Comparison of ENCODE assay signal across 8 cellular contexts in genomic region chr12:80837342-80837978, GRCh38.
DNase-seq lines count a peak whose midpoint lies in the region; ATAC-seq and TF ChIP-seq lines count a peak whose summit lies in the region.

No MANE protein-coding gene starts in this region.

- 36 to 38% (median 37%) methylated on average over 5 of the region's 5 CpGs for WGBS in psoas muscle, 3 donors

- DNase-seq in COLO829 (ENCODE audit: low spot score) (peak; percentile 28), HuH-7 (ENCODE audit: low spot score) (peak; percentile 18), RPMI7951 (ENCODE audit: low read depth) (peak; percentile 31), foreskin melanocyte (peak; percentile 10), psoas muscle (no peak)
- no peak for DNase-seq in activated CD4-positive, CD25-positive, alpha-beta regulatory T cell treated with anti-CD3 and anti-CD28 coated beads, Interleukin-2, amount 50 U/mL, for 72 hours
- no peak for DNase-seq in activated naive CD4-positive, alpha-beta T cell treated with anti-CD3 and anti-CD28 coated beads, Interleukin-2, amount 50 U/mL, for 16 hours

- TF ChIP-seq CTCF in psoas muscle (IDR thresholded peaks at IDR 0.05), result peak; percentile 47

- intact Hi-C loops in psoas muscle (cut with DNase I), result no loop called here

- ATAC-seq in GM21447 (IDR thresholded peaks at IDR 0.05; ENCODE audit: unreplicated experiment) (peak; percentile 59), psoas muscle (peak in 1 of 4 donors; percentile 52)

- H3K27ac ChIP-seq in psoas muscle, result no peak overlapping the region

- H3K27me3 ChIP-seq in psoas muscle (ENCODE audit: insufficient read depth in 3 of 3, low read length in 2 of 3), result no peaks in the 10 kb centered on the region

- H3K9me3 ChIP-seq in psoas muscle, result no peaks in the 10 kb centered on the region

- no peaks in the 10 kb centered on the region for H3K36me3 ChIP-seq in psoas muscle (ENCODE audit: insufficient read depth in 1 of 2, low read depth in 1 of 2)

- no peak overlapping the region for H3K4me3 ChIP-seq in psoas muscle

- H3K4me1 ChIP-seq in psoas muscle, result no peaks in the 10 kb centered on the region

Comparison
In these comparisons a context has a peak if more than half of its experiments do, and no peak if none do; other contexts are left out.
1. DNase-seq: peak in COLO829 (single experiment), HuH-7 (single experiment), RPMI7951 (single experiment) and foreskin melanocyte (single experiment); none in psoas muscle (0 of 2), activated CD4-positive, CD25-positive, alpha-beta regulatory T cell treated with anti-CD3 and anti-CD28 coated beads, Interleukin-2, amount 50 U/mL, for 72 hours (single experiment) and activated naive CD4-positive, alpha-beta T cell treated with anti-CD3 and anti-CD28 coated beads, Interleukin-2, amount 50 U/mL, for 16 hours (single experiment).